Comparison of ENCODE assay signal across 14 cellular contexts in genomic region chr6:63581355-63581998, GRCh38. TPM values are rescaled to one million over a fixed set of nuclear protein-coding genes. Genes with fewer than 3 reads are reported as not detected.
DNase-seq lines count a peak whose midpoint lies in the region; ATAC-seq, FAIRE-seq and TF ChIP-seq lines count a peak whose summit lies in the region.
"Had no signal": no experiment of that assay in that cellular context is flagged by ENCODE, and none has a peak within 500 bp of the region (broad histone marks: within the 10 kb centered on the region; RNA-seq: fewer than 3 reads in every experiment).

No MANE protein-coding gene starts in this region.

- H3K9me1 ChIP-seq in IMR-90 (ENCODE audit: insufficient read depth, low read length) = no peaks in the 10 kb centered on the region

- TF ChIP-seq CTCF in IMR-90 (conservative IDR thresholded peaks at IDR 0.05; ENCODE audit: low read depth, low read length) (no peak), right lobe of liver (IDR thresholded peaks at IDR 0.05) (no peak), smooth muscle cell (IDR thresholded peaks at IDR 0.05; ENCODE audit: borderline replicate concordance, insufficient read depth, poor library complexity, severe bottlenecking) (no peak), tibial nerve (IDR thresholded peaks at IDR 0.05) (no peak)

- H4K8ac ChIP-seq in IMR-90 (ENCODE audit: low read depth in 2 of 2, low read length in 2 of 2) = no peak overlapping the region

- no peak for DNase-seq in IMR-90
- no peak for DNase-seq in frontal cortex (ENCODE audit: low spot score in 2 of 2)
- DNase-seq in right lobe of liver = no peak
- DNase-seq in smooth muscle cell (lab: John Stamatoyannopoulos, UW; ENCODE audit: unreplicated experiment) = no peak
- no peak for DNase-seq in tibial nerve (ENCODE audit: low spot score in 2 of 2)
- DNase-seq in T-helper 1 cell = no peak
- DNase-seq in COLO829 (ENCODE audit: low spot score) = no peak
- no peak for DNase-seq in stimulated activated naive CD4-positive, alpha-beta T cell (lab: John Stamatoyannopoulos, UW)
- DNase-seq: CD8-positive, alpha-beta T cell; DMS 273 treated with DMSO at 0.1 percent for 48 hours; DMS79; H7 had no signal

- no peak overlapping the region for H2AK9ac ChIP-seq in IMR-90 (replicated peaks; ENCODE audit: low read depth, low read length, poor library complexity)

- H3K23ac ChIP-seq in IMR-90 (ENCODE audit: low read depth, low read length) = no peak overlapping the region

- no peak overlapping the region for H3K14ac ChIP-seq in IMR-90 (replicated peaks; ENCODE audit: low read depth, low read length)

- H2BK15ac ChIP-seq in IMR-90 (ENCODE audit: low read depth, low read length) = no peak overlapping the region

- TF ChIP-seq POLR2A in IMR-90 (IDR thresholded peaks at IDR 0.05; ENCODE audit: low read depth, low read length) = peak; percentile 42
- TF ChIP-seq POLR2A in right lobe of liver (IDR thresholded peaks at IDR 0.05) = peak; percentile 40
- no peak for TF ChIP-seq POLR2A in tibial nerve (IDR thresholded peaks at IDR 0.05)

- no peak overlapping the region for H2AK5ac ChIP-seq in IMR-90 (ENCODE audit: low read depth, low read length)

- peak; percentile 26 for FAIRE-seq in frontal cortex (lab: Jason Lieb, UNC)
- FAIRE-seq: GM12891 had no signal

- intact Hi-C loops in IMR-90 (cut with micrococcal nuclease) (no loop called here), right lobe of liver (cut with DNase I) (no loop called here)

- TF ChIP-seq RAD21 in IMR-90 (IDR thresholded peaks at IDR 0.05; ENCODE audit: low read length) = no peak

- peaks cover 9 to 11% of the 10 kb centered on the region in 2 experiments for H3K79me1 ChIP-seq in IMR-90 (ENCODE audit: low read depth in 1 of 2, low read length in 2 of 2)

- no TSS peak for BruUV-seq in IMR-90 (replicated peaks; lab: Mats Ljungman, UMichigan)

- H3K4me3 ChIP-seq in IMR-90 (ENCODE audit: insufficient read depth, low read depth, low read length) (no peak overlapping the region), right lobe of liver (no peak overlapping the region), smooth muscle cell (no peak overlapping the region), tibial nerve (no peak overlapping the region)
- H3K4me3 ChIP-seq: GM23338 had no signal

- no peak overlapping the region for H2BK5ac ChIP-seq in IMR-90 (ENCODE audit: low read depth, low read length, poor library complexity, severe bottlenecking)

- peaks cover 41% of the 10 kb centered on the region for H3K79me2 ChIP-seq in smooth muscle cell (ENCODE audit: low read depth)

- no peak overlapping the region for H4K5ac ChIP-seq in IMR-90 (ENCODE audit: low read depth, low read length)

- H3K4ac ChIP-seq in IMR-90 (ENCODE audit: low read depth, low read length) = no peak overlapping the region

- H3F3A ChIP-seq in smooth muscle cell (ENCODE audit: low read depth) = peaks cover 56% of the 10 kb centered on the region

- no peak overlapping the region for H2BK20ac ChIP-seq in IMR-90 (ENCODE audit: low read depth, low read length)

- H4K20me1 ChIP-seq in IMR-90 (ENCODE audit: insufficient read depth, low read length) = peaks cover 12% of the 10 kb centered on the region; the same call in 1 of the 2 replicates
- peaks cover 76% of the 10 kb centered on the region for H4K20me1 ChIP-seq in smooth muscle cell (ENCODE audit: low read depth)

- TF ChIP-seq EP300 in tibial nerve (IDR thresholded peaks at IDR 0.05) = no peak

- peaks cover 33% of the 10 kb centered on the region for H3K36me3 ChIP-seq in IMR-90 (ENCODE audit: control insufficient read depth, insufficient read depth, low read length)
- H3K36me3 ChIP-seq in right lobe of liver = peaks cover 0 to 68% (median 51%) of the 10 kb centered on the region in 4 donors
- peaks cover 54% of the 10 kb centered on the region for H3K36me3 ChIP-seq in smooth muscle cell (ENCODE audit: low read depth)
- H3K36me3 ChIP-seq in tibial nerve = peaks cover 0 to 70% (median 9%) of the 10 kb centered on the region in 3 donors

- POLR2A ChIA-PET in IMR-90 (lab: Charles Lee; ENCODE audit: unreplicated experiment) = no interaction called here

- H3K9me3 ChIP-seq in IMR-90 (ENCODE audit: control insufficient read depth, insufficient read depth, low read length) = no peaks in the 10 kb centered on the region
- no peaks in the 10 kb centered on the region for H3K9me3 ChIP-seq in right lobe of liver
- no peaks in the 10 kb centered on the region for H3K9me3 ChIP-seq in smooth muscle cell (replicated peaks; ENCODE audit: low read depth)
- H3K9me3 ChIP-seq in tibial nerve = no peaks in the 10 kb centered on the region

- H3K27ac ChIP-seq in IMR-90 (ENCODE audit: insufficient read depth, low read length) (no peak overlapping the region), right lobe of liver (peak overlapping the region in 1 of 3 donors; percentile 2), smooth muscle cell (ENCODE audit: low read depth) (peak overlapping the region; percentile 35), tibial nerve (no peak overlapping the region)

- in situ Hi-C loops in IMR-90 (cut with MboI; ENCODE audit: low sequenced_read_pairs) = no loop called here

- ATAC-seq in IMR-90 (ENCODE audit: low read depth) (no peak), right lobe of liver (no peak)
- ATAC-seq: CD8-positive, alpha-beta T cell; GM23338 had no signal

- H2AFZ ChIP-seq in IMR-90 (replicated peaks; ENCODE audit: low read length, poor library complexity) = no peak overlapping the region
- no peak overlapping the region for H2AFZ ChIP-seq in smooth muscle cell (ENCODE audit: low read depth)
- H2AFZ ChIP-seq: GM23338 had no signal

- dilution Hi-C loops in IMR-90 (cut with HindIII; ENCODE audit: low sequenced_read_pairs, unreplicated experiment) = no loop called here

- CTCF ChIA-PET in IMR-90 (lab: Yijun Ruan, JAX) = no interaction called here

- WGBS in IMR-90 (ENCODE audit: extremely low coverage in 2 of 2, insufficient read length in 1 of 2), 2 experiments = no CpG with 5 or more reads among the region's 2 CpGs
- WGBS in right lobe of liver (ENCODE audit: insufficient coverage, low coverage, low lambda C conversion rate, missing lambda C conversion rate) = 91% methylated on average over 2 of the region's 2 CpGs
- 99% methylated on average over 2 of the region's 2 CpGs for WGBS in smooth muscle cell (ENCODE audit: low lambda C conversion rate)
- 93% methylated on average over 2 of the region's 2 CpGs for WGBS in tibial nerve, 2 donors

- no peak overlapping the region for H2BK120ac ChIP-seq in IMR-90 (ENCODE audit: low read depth, low read length)

- H3K9ac ChIP-seq in IMR-90 (ENCODE audit: low read depth, low read length) = no peak overlapping the region
- no peak overlapping the region for H3K9ac ChIP-seq in smooth muscle cell (ENCODE audit: low read depth)

- H3K56ac ChIP-seq in IMR-90 (ENCODE audit: extremely low read depth, insufficient read depth, low read length) = no peak overlapping the region

- H3K27me3 ChIP-seq in IMR-90 (ENCODE audit: control insufficient read depth, insufficient read depth, low read length) = no peaks in the 10 kb centered on the region
- no peaks in the 10 kb centered on the region for H3K27me3 ChIP-seq in right lobe of liver
- no peaks in the 10 kb centered on the region for H3K27me3 ChIP-seq in smooth muscle cell (ENCODE audit: low read depth)
- H3K27me3 ChIP-seq in tibial nerve = no peaks in the 10 kb centered on the region

- no peak overlapping the region for H3K18ac ChIP-seq in IMR-90 (ENCODE audit: low read depth, low read length)

- H4K91ac ChIP-seq in IMR-90 (ENCODE audit: insufficient read depth, low read depth, low read length) = no peak overlapping the region

- no peak overlapping the region for H3K4me2 ChIP-seq in IMR-90 (ENCODE audit: low read depth, low read length)
- H3K4me2 ChIP-seq in smooth muscle cell = no peak overlapping the region
- H3K4me2 ChIP-seq: GM23338 had no signal

- H3K4me1 ChIP-seq in IMR-90 (ENCODE audit: control insufficient read depth, insufficient read depth, low read length) = no peaks in the 10 kb centered on the region
- H3K4me1 ChIP-seq in right lobe of liver = peaks cover 0 to 18% (median 6%) of the 10 kb centered on the region in 4 donors
- H3K4me1 ChIP-seq in smooth muscle cell (ENCODE audit: low read depth) = no peaks in the 10 kb centered on the region
- peaks cover 0 to 9% (median 0%) of the 10 kb centered on the region in 4 donors for H3K4me1 ChIP-seq in tibial nerve

TF ChIP-seq in IMR-90, 13 proteins besides CTCF, POLR2A, EP300 and RAD21:
- TF ChIP-seq, protein P1, sequence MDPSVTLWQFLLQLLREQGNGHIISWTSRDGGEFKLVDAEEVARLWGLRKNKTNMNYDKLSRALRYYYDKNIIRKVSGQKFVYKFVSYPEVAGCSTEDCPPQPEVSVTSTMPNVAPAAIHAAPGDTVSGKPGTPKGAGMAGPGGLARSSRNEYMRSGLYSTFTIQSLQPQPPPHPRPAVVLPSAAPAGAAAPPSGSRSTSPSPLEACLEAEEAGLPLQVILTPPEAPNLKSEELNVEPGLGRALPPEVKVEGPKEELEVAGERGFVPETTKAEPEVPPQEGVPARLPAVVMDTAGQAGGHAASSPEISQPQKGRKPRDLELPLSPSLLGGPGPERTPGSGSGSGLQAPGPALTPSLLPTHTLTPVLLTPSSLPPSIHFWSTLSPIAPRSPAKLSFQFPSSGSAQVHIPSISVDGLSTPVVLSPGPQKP (IDR thresholded peaks at IDR 0.05; ENCODE audit: borderline replicate concordance, low read depth, low read length) = no peak
- TF ChIP-seq MAFK (IDR thresholded peaks at IDR 0.05; ENCODE audit: low read depth, low read length) = no peak
- no peak for TF ChIP-seq RCOR1 (IDR thresholded peaks at IDR 0.05; ENCODE audit: insufficient replicate concordance, low read length)

RNA-seq across cellular contexts. Expression of gene PTP4A1, which starts 9.2 kb away (rescaled TPM):
- total RNA-seq in IMR-90 (2012; rRNA removed) (53.1 and 60.0 TPM in 2 replicates), frontal cortex (75.4 TPM), right lobe of liver (100 to 1,000 TPM; 147 to 342 (median 225) TPM), smooth muscle cell (50.3 and 98.8 TPM in 2 replicates), tibial nerve (10 to 100 TPM; 10.5 to 22.8 (median 18.4) TPM)
- polyA plus RNA-seq in IMR-90 (2012; rRNA removed) (16.2 and 31.2 TPM in 2 replicates), smooth muscle cell (147 and 155 TPM in 2 replicates)
- 1.1 and 3.1 TPM in 2 replicates for polyA plus RNA-seq in IMR-90 (2012; cell fraction: cytosol; rRNA removed)
- polyA plus RNA-seq in IMR-90 (2012; cell fraction: nucleus; rRNA removed; ENCODE audit: low replicate concordance) = 1.3 and 21.9 TPM in 2 replicates

RNA-seq across cellular contexts. Expression of gene PHF3, which starts 54.1 kb away (rescaled TPM):
- total RNA-seq in IMR-90 (2012; rRNA removed) (27.8 and 46.9 TPM in 2 replicates), frontal cortex (99.1 TPM), right lobe of liver (10 to 100 TPM; 22.1 to 35.2 (median 31.5) TPM), smooth muscle cell (44.7 and 59.8 TPM in 2 replicates), tibial nerve (10 to 100 TPM; 59.1 to 75.3 (median 69.9) TPM)
- polyA plus RNA-seq in IMR-90 (2012; rRNA removed) (5.4 and 5.6 TPM in 2 replicates), smooth muscle cell (9.8 and 10.2 TPM in 2 replicates)
- 1.0 and 1.2 TPM in 2 replicates for polyA plus RNA-seq in IMR-90 (2012; cell fraction: cytosol; rRNA removed)
- 1.3 and 10.1 TPM in 2 replicates for polyA plus RNA-seq in IMR-90 (2012; cell fraction: nucleus; rRNA removed; ENCODE audit: low replicate concordance)

Comparison
In these comparisons a context has a peak if more than half of its experiments do, and no peak if none do; other contexts are left out.
1. POLR2A ChIP-seq: peak in IMR-90 (single experiment) and right lobe of liver (single experiment); none in tibial nerve (0 of 2).